In genomic region chr4:1012031-1012739, GRCh38 we compare ENCODE assay signal across 1 cellular context.
TF ChIP-seq lines count a peak whose summit lies in the region.

No MANE protein-coding gene starts in this region.

TF ChIP-seq in HepG2, 621 proteins besides CTCF, POLR2A, EP300 and RAD21 (continued from another document and continues in another):
- TF ChIP-seq, protein P1, sequence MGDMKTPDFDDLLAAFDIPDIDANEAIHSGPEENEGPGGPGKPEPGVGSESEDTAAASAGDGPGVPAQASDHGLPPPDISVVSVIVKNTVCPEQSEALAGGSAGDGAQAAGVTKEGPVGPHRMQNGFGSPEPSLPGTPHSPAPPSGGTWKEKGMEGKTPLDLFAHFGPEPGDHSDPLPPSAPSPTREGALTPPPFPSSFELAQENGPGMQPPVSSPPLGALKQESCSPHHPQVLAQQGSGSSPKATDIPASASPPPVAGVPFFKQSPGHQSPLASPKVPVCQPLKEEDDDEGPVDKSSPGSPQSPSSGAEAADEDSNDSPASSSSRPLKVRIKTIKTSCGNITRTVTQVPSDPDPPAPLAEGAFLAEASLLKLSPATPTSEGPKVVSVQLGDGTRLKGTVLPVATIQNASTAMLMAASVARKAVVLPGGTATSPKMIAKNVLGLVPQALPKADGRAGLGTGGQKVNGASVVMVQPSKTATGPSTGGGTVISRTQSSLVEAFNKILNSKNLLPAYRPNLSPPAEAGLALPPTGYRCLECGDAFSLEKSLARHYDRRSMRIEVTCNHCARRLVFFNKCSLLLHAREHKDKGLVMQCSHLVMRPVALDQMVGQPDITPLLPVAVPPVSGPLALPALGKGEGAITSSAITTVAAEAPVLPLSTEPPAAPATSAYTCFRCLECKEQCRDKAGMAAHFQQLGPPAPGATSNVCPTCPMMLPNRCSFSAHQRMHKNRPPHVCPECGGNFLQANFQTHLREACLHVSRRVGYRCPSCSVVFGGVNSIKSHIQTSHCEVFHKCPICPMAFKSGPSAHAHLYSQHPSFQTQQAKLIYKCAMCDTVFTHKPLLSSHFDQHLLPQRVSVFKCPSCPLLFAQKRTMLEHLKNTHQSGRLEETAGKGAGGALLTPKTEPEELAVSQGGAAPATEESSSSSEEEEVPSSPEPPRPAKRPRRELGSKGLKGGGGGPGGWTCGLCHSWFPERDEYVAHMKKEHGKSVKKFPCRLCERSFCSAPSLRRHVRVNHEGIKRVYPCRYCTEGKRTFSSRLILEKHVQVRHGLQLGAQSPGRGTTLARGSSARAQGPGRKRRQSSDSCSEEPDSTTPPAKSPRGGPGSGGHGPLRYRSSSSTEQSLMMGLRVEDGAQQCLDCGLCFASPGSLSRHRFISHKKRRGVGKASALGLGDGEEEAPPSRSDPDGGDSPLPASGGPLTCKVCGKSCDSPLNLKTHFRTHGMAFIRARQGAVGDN (CRISPR knock-in tag; IDR thresholded peaks at IDR 0.05): peak; percentile 49; the same call in 1 of the 2 replicates
- TF ChIP-seq CREB1 (IDR thresholded peaks at IDR 0.05): no peak
- no peak for TF ChIP-seq CREB1 (CRISPR knock-in tag; IDR thresholded peaks at IDR 0.05)
- peak; percentile 53 for TF ChIP-seq AGO2 (optimal IDR thresholded peaks at IDR 0.05; ENCODE audit: low read depth, low read length)
- TF ChIP-seq SAP130 (CRISPR knock-in tag; IDR thresholded peaks at IDR 0.05; ENCODE audit: low read depth): peak; percentile 47
- TF ChIP-seq HNF1A (IDR thresholded peaks at IDR 0.05; ENCODE audit: low read depth): no peak
- TF ChIP-seq HNF1A (CRISPR knock-in tag; IDR thresholded peaks at IDR 0.05; ENCODE audit: borderline replicate concordance): no peak
- peak; percentile 56; the same call in 1 of the 2 replicates for TF ChIP-seq RBFOX2 (IDR thresholded peaks at IDR 0.05; ENCODE audit: low read depth, low read length)
- no peak for TF ChIP-seq ZNF775 (CRISPR knock-in tag; IDR thresholded peaks at IDR 0.05; ENCODE audit: borderline replicate concordance)
- no peak for TF ChIP-seq MAFK (conservative IDR thresholded peaks at IDR 0.05 in 1 of 2, IDR thresholded peaks at IDR 0.05 in 1 of 2; ENCODE audit: low read length in 2 of 2)
- TF ChIP-seq ZBTB7B (CRISPR knock-in tag; IDR thresholded peaks at IDR 0.05): no peak
- TF ChIP-seq, protein P2, sequence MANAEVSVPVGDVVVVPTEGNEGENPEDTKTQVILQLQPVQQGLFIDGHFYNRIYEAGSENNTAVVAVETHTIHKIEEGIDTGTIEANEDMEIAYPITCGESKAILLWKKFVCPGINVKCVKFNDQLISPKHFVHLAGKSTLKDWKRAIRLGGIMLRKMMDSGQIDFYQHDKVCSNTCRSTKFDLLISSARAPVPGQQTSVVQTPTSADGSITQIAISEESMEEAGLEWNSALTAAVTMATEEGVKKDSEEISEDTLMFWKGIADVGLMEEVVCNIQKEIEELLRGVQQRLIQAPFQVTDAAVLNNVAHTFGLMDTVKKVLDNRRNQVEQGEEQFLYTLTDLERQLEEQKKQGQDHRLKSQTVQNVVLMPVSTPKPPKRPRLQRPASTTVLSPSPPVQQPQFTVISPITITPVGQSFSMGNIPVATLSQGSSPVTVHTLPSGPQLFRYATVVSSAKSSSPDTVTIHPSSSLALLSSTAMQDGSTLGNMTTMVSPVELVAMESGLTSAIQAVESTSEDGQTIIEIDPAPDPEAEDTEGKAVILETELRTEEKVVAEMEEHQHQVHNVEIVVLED (CRISPR knock-in tag; IDR thresholded peaks at IDR 0.05; ENCODE audit: borderline replicate concordance): no peak
- no peak for TF ChIP-seq ZBTB21 (CRISPR knock-in tag; IDR thresholded peaks at IDR 0.05)
- TF ChIP-seq ARID4A (CRISPR knock-in tag; IDR thresholded peaks at IDR 0.05; ENCODE audit: borderline replicate concordance): no peak
- peak; percentile 26; the same call in 1 of the 2 replicates for TF ChIP-seq AHR (CRISPR knock-in tag; IDR thresholded peaks at IDR 0.05)
- no peak for TF ChIP-seq GATAD1 (CRISPR knock-in tag; IDR thresholded peaks at IDR 0.05)
- TF ChIP-seq, protein P3, sequence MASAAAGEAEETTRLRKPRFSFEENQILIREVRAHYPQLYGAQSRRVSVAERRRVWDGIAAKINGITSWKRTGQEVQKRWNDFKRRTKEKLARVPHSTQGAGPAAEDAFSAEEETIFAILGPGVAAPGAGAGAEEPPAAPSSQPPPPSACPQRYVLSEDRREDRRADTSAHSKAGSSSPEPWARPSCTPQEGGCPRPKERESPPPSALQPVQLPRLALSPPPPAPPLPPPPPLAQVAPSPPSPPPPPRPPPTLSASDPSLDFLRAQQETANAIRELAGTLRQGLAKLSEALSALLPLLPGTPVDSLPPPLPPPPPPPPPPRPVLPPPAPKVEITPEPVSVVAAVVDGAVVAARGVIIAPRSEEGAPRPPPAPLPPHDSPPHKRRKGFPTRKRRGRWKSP (CRISPR knock-in tag; IDR thresholded peaks at IDR 0.05): 0 out of 2 replicates have a peak, but pooled peaks have one; percentile 36
- no peak for TF ChIP-seq HMGA1 (CRISPR knock-in tag; conservative IDR thresholded peaks at IDR 0.05)
- no peak for TF ChIP-seq ZNF850 (CRISPR knock-in tag; conservative IDR thresholded peaks at IDR 0.05)
- TF ChIP-seq, protein P4, sequence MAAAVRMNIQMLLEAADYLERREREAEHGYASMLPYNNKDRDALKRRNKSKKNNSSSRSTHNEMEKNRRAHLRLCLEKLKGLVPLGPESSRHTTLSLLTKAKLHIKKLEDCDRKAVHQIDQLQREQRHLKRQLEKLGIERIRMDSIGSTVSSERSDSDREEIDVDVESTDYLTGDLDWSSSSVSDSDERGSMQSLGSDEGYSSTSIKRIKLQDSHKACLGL (CRISPR knock-in tag; IDR thresholded peaks at IDR 0.05): peak; percentile 22; the same call in 1 of the 2 replicates
- 0 out of 2 replicates have a peak, but pooled peaks have one; percentile 21 for TF ChIP-seq KDM3A (CRISPR knock-in tag; IDR thresholded peaks at IDR 0.05; ENCODE audit: low read depth)
- TF ChIP-seq FIP1L1 (IDR thresholded peaks at IDR 0.05; ENCODE audit: borderline replicate concordance, insufficient read depth, low read depth, low read length): no peak
- no peak for TF ChIP-seq HMG20B (CRISPR knock-in tag; conservative IDR thresholded peaks at IDR 0.05)
- no peak for TF ChIP-seq REPIN1 (CRISPR knock-in tag; IDR thresholded peaks at IDR 0.05; ENCODE audit: borderline replicate concordance, low read depth)
- TF ChIP-seq ZNF570 (CRISPR knock-in tag; IDR thresholded peaks at IDR 0.05; ENCODE audit: borderline replicate concordance): no peak
- no peak for TF ChIP-seq ZBTB14 (CRISPR knock-in tag; IDR thresholded peaks at IDR 0.05)
- TF ChIP-seq PLSCR1 (CRISPR knock-in tag; IDR thresholded peaks at IDR 0.05; ENCODE audit: borderline replicate concordance): no peak
- peak; percentile 36; the same call in 1 of the 2 replicates for TF ChIP-seq ZNF746 (CRISPR knock-in tag; IDR thresholded peaks at IDR 0.05)
- peak; percentile 90; the same call in 1 of the 2 replicates for TF ChIP-seq POGK (CRISPR knock-in tag; conservative IDR thresholded peaks at IDR 0.05)
- TF ChIP-seq, protein P5, sequence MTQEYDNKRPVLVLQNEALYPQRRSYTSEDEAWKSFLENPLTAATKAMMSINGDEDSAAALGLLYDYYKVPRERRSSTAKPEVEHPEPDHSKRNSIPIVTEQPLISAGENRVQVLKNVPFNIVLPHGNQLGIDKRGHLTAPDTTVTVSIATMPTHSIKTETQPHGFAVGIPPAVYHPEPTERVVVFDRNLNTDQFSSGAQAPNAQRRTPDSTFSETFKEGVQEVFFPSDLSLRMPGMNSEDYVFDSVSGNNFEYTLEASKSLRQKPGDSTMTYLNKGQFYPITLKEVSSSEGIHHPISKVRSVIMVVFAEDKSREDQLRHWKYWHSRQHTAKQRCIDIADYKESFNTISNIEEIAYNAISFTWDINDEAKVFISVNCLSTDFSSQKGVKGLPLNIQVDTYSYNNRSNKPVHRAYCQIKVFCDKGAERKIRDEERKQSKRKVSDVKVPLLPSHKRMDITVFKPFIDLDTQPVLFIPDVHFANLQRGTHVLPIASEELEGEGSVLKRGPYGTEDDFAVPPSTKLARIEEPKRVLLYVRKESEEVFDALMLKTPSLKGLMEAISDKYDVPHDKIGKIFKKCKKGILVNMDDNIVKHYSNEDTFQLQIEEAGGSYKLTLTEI (CRISPR knock-in tag; conservative IDR thresholded peaks at IDR 0.05): no peak
